In genomic region chr1:6981595-6981994, GRCh38 we compare ENCODE assay signal across 35 cellular contexts.
"Had no signal": no experiment of that assay in that cellular context is flagged by ENCODE, and none has a peak within 500 bp of the region (broad histone marks: within the 10 kb centered on the region; RNA-seq: fewer than 3 reads in every experiment).

No MANE protein-coding gene starts in this region.

- H3K27ac ChIP-seq: KMS-11 had no signal

- H3K9me3 ChIP-seq: MG63 had no signal

- H3K4me3 ChIP-seq: MG63 had no signal

- H3K36me3 ChIP-seq: MG63 had no signal

- DNase-seq: Karpas-422, Kasumi-1, KG1, MG63, MM.1S, MV-4-11, NCI-H1048, NCI-H1092, NCI-H1092 treated with DMSO at 0.1 percent for 48 hours, NCI-H1105, NCI-H1105 treated with DMSO at 0.1 percent for 48 hours, NCI-H1417, NCI-H1417 treated with DMSO at 0.1 percent for 48 hours, NCI-H1436, NCI-H1436 treated with DMSO at 0.1 percent for 48 hours, NCI-H146, NCI-H1694, NCI-H1694 treated with DMSO at 0.1 percent for 48 hours, NCI-H187, NCI-H187 treated with DMSO at 0.1 percent for 48 hours, NCI-H1930, NCI-H2029, NCI-H2029 treated with DMSO at 0.1 percent for 48 hours, NCI-H2081, NCI-H2081 treated with DMSO at 0.1 percent for 48 hours, NCI-H2107, NCI-H2171, NCI-H2171 treated with DMSO at 0.1 percent for 48 hours, NCI-H2227 treated with DMSO at 0.1 percent for 48 hours, NCI-H226, NCI-H446, NCI-H446 treated with DMSO at 0.1 percent for 48 hours, NCI-H510A, NCI-H510A treated with DMSO at 0.1 percent for 48 hours had no signal

- H3K27me3 ChIP-seq: MG63 had no signal
